8 cellular contexts compared by ENCODE assay signal in the genomic region with DNA sequence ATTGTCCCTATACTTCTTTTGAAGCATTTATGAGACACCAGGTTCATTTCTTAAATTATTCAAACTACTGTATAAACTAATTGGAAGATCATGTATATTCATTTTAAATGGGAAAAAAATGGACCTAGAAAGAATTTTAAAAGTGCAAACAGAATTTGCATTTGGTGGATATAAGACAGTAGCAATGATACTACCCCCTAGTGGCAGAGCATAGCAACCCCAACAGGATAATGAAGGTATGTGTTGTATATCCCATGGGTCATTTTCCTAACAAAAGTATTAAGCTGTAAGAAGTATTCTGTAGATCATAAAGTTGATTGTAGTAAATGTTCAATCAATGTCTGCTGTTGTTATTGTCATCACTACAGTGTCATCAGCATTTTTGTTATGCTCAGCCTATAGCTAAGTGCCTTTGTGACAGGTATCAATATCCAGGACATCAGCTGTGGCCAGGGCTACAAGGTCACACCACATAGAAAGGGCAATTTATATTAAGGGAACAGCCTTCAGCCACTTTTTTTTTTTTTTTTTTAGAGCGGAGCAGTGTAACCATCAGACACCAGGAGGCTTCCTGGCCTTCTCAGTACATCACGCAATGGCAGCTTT.
A peak's percentile ranks its signal among the peaks of the same experiment; 100 is the strongest.
DNase-seq lines count a peak whose midpoint lies in the region; ATAC-seq and TF ChIP-seq lines count a peak whose summit lies in the region.

No MANE protein-coding gene starts in this region.

- in situ Hi-C loops in SK-MEL-5 (cut with HindIII; ENCODE audit: low pct_unique_long_range_greater_than_20kb, low sequenced_read_pairs), result no loop called here

- DNase-seq in SIG-M5 treated with dmso at 0.1 percent for 504 hours (lab: John Stamatoyannopoulos, UW; ENCODE audit: unreplicated experiment) (peak; percentile 34), SIG-M5 (lab: John Stamatoyannopoulos, UW) (no peak), HS-5 (ENCODE audit: low read depth) (peak; percentile 6), SK-MEL-5 (ENCODE audit: low read depth, low spot score) (peak; percentile 60), coronary artery (ENCODE audit: low spot score) (no peak), midbrain (lab: John Stamatoyannopoulos, UW) (peak; percentile 43), GM19240 (ENCODE audit: insufficient read length, low spot score) (no peak)

- TF ChIP-seq CTCF in coronary artery (IDR thresholded peaks at IDR 0.05), result peak; percentile 18

- H3K27ac ChIP-seq in coronary artery, result no peak overlapping the region

- no peak overlapping the region for H3K4me3 ChIP-seq in coronary artery

- ATAC-seq in HG03175 (IDR thresholded peaks at IDR 0.05; ENCODE audit: unreplicated experiment), result no peak

Comparison
In these comparisons a context has a peak if more than half of its experiments do, and no peak if none do; other contexts are left out.
1. DNase-seq: peak in SIG-M5 treated with dmso at 0.1 percent for 504 hours (single experiment), HS-5 (single experiment), SK-MEL-5 (single experiment) and midbrain (single experiment); none in SIG-M5 (single experiment), coronary artery (single experiment) and GM19240 (single experiment).